Comparison of ENCODE assay signal across 25 cellular contexts in the genomic region with DNA sequence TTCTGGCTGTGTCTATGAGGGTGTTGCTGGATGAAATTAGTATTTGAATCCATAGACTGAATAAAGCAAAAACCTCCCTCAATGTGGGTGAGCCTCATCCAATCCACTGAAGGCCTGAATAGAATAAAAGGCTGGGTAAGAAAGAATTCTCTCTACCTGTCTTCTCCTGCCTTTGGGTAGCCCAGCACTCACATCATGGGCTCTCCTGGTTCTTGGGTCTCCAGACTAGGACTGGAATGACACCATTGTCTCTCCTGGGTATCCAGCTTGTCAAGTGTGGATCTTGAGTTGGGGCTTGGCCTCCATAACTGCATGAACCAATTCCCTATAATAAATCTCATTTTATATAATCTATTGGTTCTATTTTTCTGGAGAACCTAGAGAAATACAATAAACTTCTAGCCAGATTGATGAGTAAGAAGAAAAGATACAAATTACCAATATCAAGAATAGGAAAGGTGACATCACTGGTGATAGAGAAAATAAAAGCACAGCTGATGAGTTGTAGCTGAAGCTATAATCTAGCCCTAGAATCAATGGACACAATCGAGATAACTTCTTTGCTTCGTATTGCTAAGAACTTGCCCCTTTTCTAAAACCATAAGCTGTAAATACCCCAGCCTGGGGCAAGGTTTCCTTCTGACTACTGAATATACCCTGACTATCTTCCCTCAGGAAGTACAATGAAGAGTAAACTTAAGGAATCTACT.
"Had no signal": no experiment of that assay in that cellular context is flagged by ENCODE, and none has a peak within 500 bp of the region (broad histone marks: within the 10 kb centered on the region; RNA-seq: fewer than 3 reads in every experiment).

No MANE protein-coding gene starts in this region.

- H3K36me3 ChIP-seq: SJSA1 had no signal

- H3K27ac Mint-ChIP-seq: IgD-negative memory B cell had no signal

- H3K27me3 Mint-ChIP-seq: IgD-negative memory B cell had no signal

- H3K27me3 ChIP-seq: SJSA1 had no signal

- H3K4me3 ChIP-seq: K562, SJSA1, SK-N-MC had no signal

- H3K4me1 Mint-ChIP-seq: IgD-negative memory B cell had no signal

- H3K4me3 Mint-ChIP-seq: IgD-negative memory B cell had no signal

- FAIRE-seq: HTR-8/SVneo, K562, RCC 7860 had no signal

- DNase-seq: Kasumi-1, MM.1S, NCI-H1092 treated with DMSO at 0.1 percent for 48 hours, NCI-H1436, NCI-H187, NCI-H2029, NCI-H2081 treated with DMSO at 0.1 percent for 48 hours, NCI-H2171, NCI-H226, NCI-H446, NCI-H510A, NCI-H524 treated with DMSO at 0.1 percent for 48 hours, NCI-H69, NCI-H774, Right ventricle myocardium superior, RPMI8226, SIG-M5 had no signal

- H3K9me3 ChIP-seq: SJSA1 had no signal

- H3K27ac ChIP-seq: HL-60, KMS-11, SJSA1, SK-N-MC had no signal

- H3K4me2 ChIP-seq: KMS-11 had no signal

- H3K4me1 ChIP-seq: SJSA1 had no signal

- H3K9ac ChIP-seq: KMS-11 had no signal
